ENCODE assay signal across 16 cellular contexts in the genomic region with DNA sequence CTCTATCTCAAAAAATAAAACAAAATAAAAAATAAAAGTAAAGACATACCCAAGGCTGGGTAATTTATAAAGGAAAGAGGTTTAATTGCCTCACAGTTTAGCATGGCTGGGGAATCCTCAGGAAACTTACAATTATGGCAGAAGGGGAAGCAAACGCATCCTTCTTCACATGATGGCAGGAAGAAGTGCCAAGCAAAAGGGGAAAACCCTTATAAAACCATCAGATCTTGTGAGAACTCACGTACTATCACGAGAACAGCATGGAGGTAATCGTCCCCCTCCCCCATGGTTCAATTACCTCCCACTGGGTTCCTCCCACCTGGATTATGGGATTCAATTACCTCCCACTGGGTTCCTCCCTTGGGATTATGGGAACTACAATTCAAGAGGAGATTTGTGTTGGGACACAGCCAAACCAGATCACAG. TPM values are rescaled to one million over a fixed set of nuclear protein-coding genes. Genes with fewer than 3 reads are reported as not detected.
A peak's percentile ranks its signal among the peaks of the same experiment; 100 is the strongest.
DNase-seq lines count a peak whose midpoint lies in the region; ATAC-seq, FAIRE-seq and TF ChIP-seq lines count a peak whose summit lies in the region.
"Had no signal": no experiment of that assay in that cellular context is flagged by ENCODE, and none has a peak within 500 bp of the region (broad histone marks: within the 10 kb centered on the region; RNA-seq: fewer than 3 reads in every experiment).

No MANE protein-coding gene starts in this region.

- H3K9ac ChIP-seq in OCI-LY3 (ENCODE audit: low read length) (peak overlapping the region; percentile 93), GM12878 (ENCODE audit: control insufficient read depth, insufficient read depth, low read length) (peak overlapping the region; percentile 92), neuronal stem cell (ENCODE audit: low read depth, low read length, poor library complexity) (no peak overlapping the region)

- ATAC-seq in GM12878: no peak

- H4K20me1 ChIP-seq in OCI-LY3 (ENCODE audit: insufficient read depth, low read length): no peaks in the 10 kb centered on the region
- no peaks in the 10 kb centered on the region for H4K20me1 ChIP-seq in GM12878 (ENCODE audit: control insufficient read depth, insufficient read depth)

- DNase-seq in activated naive CD4-positive, alpha-beta T cell treated with anti-CD3 and anti-CD28 coated beads, Interleukin-2, amount 10 ng/mL, durations not matched to agents 7 days and 5 days: no peak
- DNase-seq in activated naive CD4-positive, alpha-beta T cell (lab: John Stamatoyannopoulos, UW): no peak
- no peak for DNase-seq in GM12878 (ENCODE audit: low read depth, low spot score)
- DNase-seq in transverse colon: no peak
- no peak for DNase-seq in neuronal stem cell (ENCODE audit: low spot score)
- DNase-seq in coronary artery (ENCODE audit: low spot score): no peak
- DNase-seq in anterior cingulate cortex (lab: John Stamatoyannopoulos, UW): no peak
- DNase-seq: amniotic stem cell, dermis blood vessel endothelial cell, DMS53, HCEC 1CT, mammary epithelial cell, OCI-M1, ovary had no signal

- no peaks in the 10 kb centered on the region for H3K79me1 ChIP-seq in neuronal stem cell (ENCODE audit: low read depth, low read length)

- no peak for TF ChIP-seq EP300 in GM12878 (IDR thresholded peaks at IDR 0.05; ENCODE audit: borderline replicate concordance in 1 of 2, control insufficient read depth in 1 of 2, low read depth in 2 of 2, low read length in 2 of 2)
- TF ChIP-seq EP300 in transverse colon (IDR thresholded peaks at IDR 0.05; ENCODE audit: low read depth): no peak

- H4K8ac ChIP-seq in neuronal stem cell (ENCODE audit: low read depth, low read length): no peak overlapping the region

- no peak for FAIRE-seq in GM12878 (lab: Jason Lieb, UNC)

- no peak for TF ChIP-seq RAD21 in GM12878 (IDR thresholded peaks at IDR 0.05; ENCODE audit: insufficient read depth, low read depth, low read length)

- CTCF ChIA-PET in activated naive CD4-positive, alpha-beta T cell treated with anti-CD3 and anti-CD28 coated beads, Interleukin-2, amount 10 ng/mL, durations not matched to agents 7 days and 5 days (lab: Charles Lee): interaction anchor here (2.0 to 2.5 kb wide), 2 partner anchors 10 to 21 kb away, joined by 11 to 16 read pairs; no protein-coding TSS in a partner anchor
- CTCF ChIA-PET in GM12878 (lab: Yijun Ruan, JAX): interaction anchor here (2.4 to 8.1 kb wide), 5 partner anchors 9 to 57 kb away, joined by 17 to 111 read pairs (median 59); a partner anchor contains a TSS

- POLR2A ChIA-PET in GM12878 (lab: Charles Lee): interaction anchor here (1.3 to 11.6 kb wide), 5 partner anchors 9 to 71 kb away, joined by 4 to 246 read pairs (median 34); a partner anchor contains a TSS

- TF ChIP-seq CTCF in OCI-LY3 (IDR thresholded peaks at IDR 0.05; ENCODE audit: low read depth, low read length): no peak
- no peak for TF ChIP-seq CTCF in GM12878 (IDR thresholded peaks at IDR 0.05 in 2 of 3, conservative IDR thresholded peaks at IDR 0.05 in 1 of 3; ENCODE audit: control insufficient read depth in 2 of 3, extremely low read depth in 1 of 3, insufficient read depth in 1 of 3, low read depth in 3 of 3, low read length in 3 of 3)
- TF ChIP-seq CTCF in transverse colon (IDR thresholded peaks at IDR 0.05): no peak
- TF ChIP-seq CTCF in coronary artery (IDR thresholded peaks at IDR 0.05): no peak

- in situ Hi-C loops in GM12878 (cut with MboI) (loop anchor here (25.0 kb wide), 1 partner anchor 1833 kb away; a partner anchor contains a TSS), transverse colon (cut with MboI; ENCODE audit: low pct_ligation_motif_present in 1 of 4, low pct_unique_long_range_greater_than_20kb in 1 of 4, low sequenced_read_pairs in 3 of 4) (loop anchor here in 1 of 4 donors (25.0 kb wide), 1 partner anchor 433 kb away; a partner anchor contains a TSS)

- H3K4ac ChIP-seq in neuronal stem cell (ENCODE audit: low read length): no peak overlapping the region

- peak overlapping the region; percentile 90 for H3K4me2 ChIP-seq in OCI-LY3 (ENCODE audit: low read length)
- H3K4me2 ChIP-seq in GM12878 (ENCODE audit: control insufficient read depth, insufficient read depth): peak overlapping the region; percentile 93
- no peak overlapping the region for H3K4me2 ChIP-seq in neuronal stem cell (ENCODE audit: insufficient read depth, low read length, poor library complexity, severe bottlenecking)

- TF ChIP-seq POLR2A in GM12878 (IDR thresholded peaks at IDR 0.05; ENCODE audit: low read depth, low read length): peak; percentile 67
- no peak for TF ChIP-seq POLR2A in transverse colon (IDR thresholded peaks at IDR 0.05)

- H3K14ac ChIP-seq in neuronal stem cell (ENCODE audit: low read length): no peak overlapping the region

- H3K4me1 Mint-ChIP-seq in activated naive CD4-positive, alpha-beta T cell treated with anti-CD3 and anti-CD28 coated beads, Interleukin-2, amount 10 ng/mL, durations not matched to agents 7 days and 5 days: peaks cover 95% of the 10 kb centered on the region

- H2AFZ ChIP-seq in OCI-LY3 (ENCODE audit: low read depth, low read length) (no peak overlapping the region), GM12878 (ENCODE audit: control insufficient read depth, low read depth, low read length) (peak overlapping the region; percentile 54; the same call in 1 of the 2 replicates), neuronal stem cell (ENCODE audit: low read length) (no peak overlapping the region)

- H3K9me3 Mint-ChIP-seq in activated naive CD4-positive, alpha-beta T cell treated with anti-CD3 and anti-CD28 coated beads, Interleukin-2, amount 10 ng/mL, durations not matched to agents 7 days and 5 days: peaks cover 7% of the 10 kb centered on the region

- no peaks in the 10 kb centered on the region for H3K27me3 Mint-ChIP-seq in activated naive CD4-positive, alpha-beta T cell treated with anti-CD3 and anti-CD28 coated beads, Interleukin-2, amount 10 ng/mL, durations not matched to agents 7 days and 5 days

- H2BK15ac ChIP-seq in neuronal stem cell (ENCODE audit: low read length): no peak overlapping the region

- no peak overlapping the region for H4K91ac ChIP-seq in neuronal stem cell (ENCODE audit: low read depth, low read length, poor library complexity)

- H2BK5ac ChIP-seq in neuronal stem cell (ENCODE audit: low read length): no peak overlapping the region

- peaks cover 81% of the 10 kb centered on the region for H3K4me1 ChIP-seq in OCI-LY3 (ENCODE audit: low read length)
- peaks cover 76% of the 10 kb centered on the region for H3K4me1 ChIP-seq in GM12878 (ENCODE audit: control insufficient read depth, insufficient read depth, low read length)
- peaks cover 0 to 3% (median 0%) of the 10 kb centered on the region in 4 donors for H3K4me1 ChIP-seq in transverse colon
- no peaks in the 10 kb centered on the region for H3K4me1 ChIP-seq in neuronal stem cell (ENCODE audit: control insufficient read depth in 2 of 2, insufficient read depth in 1 of 2, low read depth in 1 of 2, low read length in 2 of 2)

- H3K27ac ChIP-seq in OCI-LY3 (ENCODE audit: low read length) (peak overlapping the region; percentile 97), GM12878 (ENCODE audit: control insufficient read depth, insufficient read depth) (peak overlapping the region; percentile 99), transverse colon (peak overlapping the region in 3 of 4 donors; percentile 2 to 78 (median 26)), neuronal stem cell (replicated peaks; ENCODE audit: low read length) (no peak overlapping the region), coronary artery (no peak overlapping the region)
- H3K27ac ChIP-seq: ovary had no signal

- peak overlapping the region; percentile 77 for H3K4me3 Mint-ChIP-seq in activated naive CD4-positive, alpha-beta T cell treated with anti-CD3 and anti-CD28 coated beads, Interleukin-2, amount 10 ng/mL, durations not matched to agents 7 days and 5 days

- H3K79me2 ChIP-seq in OCI-LY3 (ENCODE audit: low read length) (peaks cover 41% of the 10 kb centered on the region), GM12878 (ENCODE audit: control insufficient read depth, insufficient read depth, low read length) (peaks cover 26% of the 10 kb centered on the region)

- H3K18ac ChIP-seq in neuronal stem cell (ENCODE audit: low read length): no peak overlapping the region

- no peak overlapping the region for H2BK12ac ChIP-seq in neuronal stem cell (ENCODE audit: low read length)

- H3K23ac ChIP-seq in neuronal stem cell (ENCODE audit: low read depth, low read length, poor library complexity): no peak overlapping the region

- peaks cover 66% of the 10 kb centered on the region for H3K36me3 ChIP-seq in OCI-LY3 (replicated peaks; ENCODE audit: low read depth, low read length)
- H3K36me3 ChIP-seq in GM12878 (ENCODE audit: control insufficient read depth in 2 of 2, insufficient read depth in 2 of 2, low read length in 1 of 2): peaks cover 5 to 10% of the 10 kb centered on the region in 2 experiments
- no peaks in the 10 kb centered on the region for H3K36me3 ChIP-seq in transverse colon
- no peaks in the 10 kb centered on the region for H3K36me3 ChIP-seq in neuronal stem cell (replicated peaks in 1 of 2; ENCODE audit: control insufficient read depth in 2 of 2, insufficient read depth in 2 of 2, low read length in 2 of 2)
- H3K36me3 ChIP-seq: ovary had no signal

- no peak overlapping the region for H2BK120ac ChIP-seq in neuronal stem cell (ENCODE audit: low read depth, low read length)

- H3K27ac Mint-ChIP-seq in activated naive CD4-positive, alpha-beta T cell treated with anti-CD3 and anti-CD28 coated beads, Interleukin-2, amount 10 ng/mL, durations not matched to agents 7 days and 5 days: peak overlapping the region; percentile 96

- SMC1A ChIA-PET in GM12878 (lab: Charles Lee; ENCODE audit: uncharacterized antibody, unreplicated experiment): interaction anchor here (1.8 to 6.7 kb wide), 6 partner anchors 10 to 59 kb away, joined by 5 to 109 read pairs (median 68); a partner anchor contains a TSS

- peaks cover 67% of the 10 kb centered on the region for H3K36me3 Mint-ChIP-seq in activated naive CD4-positive, alpha-beta T cell treated with anti-CD3 and anti-CD28 coated beads, Interleukin-2, amount 10 ng/mL, durations not matched to agents 7 days and 5 days

- intact Hi-C loops in GM12878 (cut with micrococcal nuclease; ENCODE audit: unreplicated experiment) (no loop called here), transverse colon (cut with DNase I; ENCODE audit: low total_unique reads) (no loop called here)

- RAD21 ChIA-PET in GM12878 (lab: Charles Lee; ENCODE audit: unreplicated experiment): interaction anchor here (1.5 to 11.8 kb wide), 6 partner anchors 9 to 58 kb away, joined by 8 to 196 read pairs (median 31); a partner anchor contains a TSS

- 0% methylated on average over 4 of the region's 4 CpGs for WGBS in GM12878 (ENCODE audit: insufficient coverage, insufficient replicate concordance, low lambda C conversion rate, missing lambda C conversion rate)
- WGBS in transverse colon (ENCODE audit: low coverage in 1 of 2), 2 donors: 58 to 69% methylated on average over 4 of the region's 4 CpGs
- WGBS in neuronal stem cell (ENCODE audit: extremely low coverage in 2 of 2, insufficient read length in 2 of 2, insufficient replicate concordance in 1 of 2), 2 donors: no CpG with 5 or more reads among the region's 4 CpGs

- H3K4me3 ChIP-seq in OCI-LY3 (ENCODE audit: low read length) (peak overlapping the region; percentile 70), GM12878 (peak overlapping the region; percentile 80), transverse colon (no peak overlapping the region), neuronal stem cell (ENCODE audit: low read length in 2 of 2) (no peak overlapping the region), coronary artery (no peak overlapping the region)
- H3K4me3 ChIP-seq: ovary had no signal

- BruUV-seq in GM12878 (replicated peaks; lab: Mats Ljungman, UMichigan): no TSS peak

- H3K9me3 ChIP-seq in OCI-LY3 (ENCODE audit: insufficient read depth, low read length) (peaks cover 10% of the 10 kb centered on the region; the same call in 1 of the 2 replicates), GM12878 (replicated peaks; ENCODE audit: control insufficient read depth, insufficient read depth, low read length) (peaks cover 4% of the 10 kb centered on the region; the same call in 2 of the 3 replicates), transverse colon (no peaks in the 10 kb centered on the region), neuronal stem cell (replicated peaks in 1 of 2; ENCODE audit: control insufficient read depth in 2 of 2, insufficient read depth in 1 of 2, low read depth in 1 of 2, low read length in 2 of 2) (peaks cover 0 to 3% of the 10 kb centered on the region in 2 donors)
- H3K9me3 ChIP-seq: ovary had no signal

- no peak overlapping the region for H2AK5ac ChIP-seq in neuronal stem cell (ENCODE audit: low read depth, low read length)

- no peaks in the 10 kb centered on the region for H3K27me3 ChIP-seq in OCI-LY3 (ENCODE audit: low read depth, low read length)
- H3K27me3 ChIP-seq in GM12878 (replicated peaks in 1 of 2; ENCODE audit: control insufficient read depth in 2 of 2, insufficient read depth in 2 of 2, low read length in 1 of 2): no peaks in the 10 kb centered on the region
- no peaks in the 10 kb centered on the region for H3K27me3 ChIP-seq in transverse colon
- peaks cover 0 to 35% (median 0%) of the 10 kb centered on the region in 3 experiments for H3K27me3 ChIP-seq in neuronal stem cell (ENCODE audit: control insufficient read depth in 3 of 3, insufficient read depth in 3 of 3, low read depth in 1 of 3, low read length in 3 of 3)
- H3K27me3 ChIP-seq: ovary had no signal

RNA-seq across cellular contexts. Expression of a gene that starts 8.3 kb away (rescaled TPM):
- 12.3 and 12.5 TPM in 2 replicates for total RNA-seq in GM12878 (2013; cell fraction: nucleolus; rRNA removed)
- total RNA-seq in GM12878 (2014; rRNA removed) (3.6 and 4.5 TPM in 2 replicates), GM12878 (2014; rRNA removed; fragmentation: Illumina TruSeq; extraction: Trizol) (2.5 and 2.8 TPM in 2 replicates), GM12878 (2021) (4.5 TPM in 2 replicates), transverse colon (under 1 TPM in 2 of 4 donors, not detected in 2; 0.16 to 0.41 TPM)
- 2.6 TPM for polyA plus RNA-seq in GM12878 (2011; ENCODE audit: low read depth)
- polyA plus RNA-seq in GM12878 (2011; rRNA removed) (3.6 and 4.3 TPM in 2 replicates), GM12878 (2014; fragmentation: Illumina TruSeq; extraction: Trizol) (1.6 and 2.3 TPM in 2 replicates), GM12878 (2014; fragmentation: Nextera tagmentation; extraction: Ambion mirVana) (under 1 TPM; 0.03 to 0.46 TPM), GM12878 (2014; rRNA removed) (4.0 and 4.3 TPM in 2 replicates), GM12878 (2016; fragmentation: Nextera tagmentation; extraction: Ambion mirVana) (1 to 10 TPM in 1 of 2 experiments, under 1 TPM in 1; 0.74 to 1.2 TPM)
- polyA plus RNA-seq in GM12878 (2011; cell fraction: cytosol; rRNA removed): 4.7 and 5.3 TPM in 2 replicates
- 10.9 and 11.1 TPM in 2 replicates for polyA plus RNA-seq in GM12878 (2011; cell fraction: nucleus; rRNA removed)
- polyA plus RNA-seq in GM12878 (2012): 5.5 and 6.9 TPM in 2 replicates
- 6.1 and 11.3 TPM in 2 replicates for polyA minus RNA-seq in GM12878 (2011; rRNA and poly(A)+ RNA removed)
- 2.7 and 3.5 TPM in 2 replicates for polyA minus RNA-seq in GM12878 (2011; cell fraction: cytosol; rRNA and poly(A)+ RNA removed)
- 3.1 and 4.2 TPM in 2 replicates for polyA minus RNA-seq in GM12878 (2011; cell fraction: nucleus; rRNA and poly(A)+ RNA removed)
- 0.22 TPM for polyA plus RNA-seq in neuronal stem cell (2013, experiment 1 of 2)
- 0.28 TPM for polyA plus RNA-seq in neuronal stem cell (2013, experiment 2 of 2)
- total RNA-seq: dermis blood vessel endothelial cell, mammary epithelial cell, urinary bladder had no signal
- polyA plus RNA-seq: mammary epithelial cell, urinary bladder had no signal

RNA-seq across cellular contexts. Expression of a gene that starts 23.5 kb away (rescaled TPM):
- 143 and 150 TPM in 2 replicates for total RNA-seq in GM12878 (2013; cell fraction: nucleolus; rRNA removed)
- total RNA-seq in GM12878 (2014; rRNA removed): 251 and 282 TPM in 2 replicates
- 135 and 149 TPM in 2 replicates for total RNA-seq in GM12878 (2014; rRNA removed; fragmentation: Illumina TruSeq; extraction: Trizol)
- 382 and 386 TPM in 2 replicates for total RNA-seq in GM12878 (2021)
- 314 TPM for polyA plus RNA-seq in GM12878 (2011; ENCODE audit: low read depth)
- polyA plus RNA-seq in GM12878 (2011; rRNA removed): 84.4 and 296 TPM in 2 replicates
- 317 and 416 TPM in 2 replicates for polyA plus RNA-seq in GM12878 (2011; cell fraction: cytosol; rRNA removed)
- polyA plus RNA-seq in GM12878 (2011; cell fraction: nucleus; rRNA removed): 561 and 566 TPM in 2 replicates
- polyA plus RNA-seq in GM12878 (2012): 512 and 607 TPM in 2 replicates
- 166 and 339 TPM in 2 replicates for polyA plus RNA-seq in GM12878 (2014; fragmentation: Illumina TruSeq; extraction: Trizol)
- polyA plus RNA-seq in GM12878 (2014; fragmentation: Nextera tagmentation; extraction: Ambion mirVana): 100 to 1,000 TPM; 102 to 108 TPM
- 313 and 369 TPM in 2 replicates for polyA plus RNA-seq in GM12878 (2014; rRNA removed)
- polyA plus RNA-seq in GM12878 (2016; fragmentation: Nextera tagmentation; extraction: Ambion mirVana): 100 to 1,000 TPM; 320 to 330 TPM
- polyA minus RNA-seq in GM12878 (2011; rRNA and poly(A)+ RNA removed): 200 and 233 TPM in 2 replicates
- 155 and 158 TPM in 2 replicates for polyA minus RNA-seq in GM12878 (2011; cell fraction: cytosol; rRNA and poly(A)+ RNA removed)
- polyA minus RNA-seq in GM12878 (2011; cell fraction: nucleus; rRNA and poly(A)+ RNA removed): 185 and 303 TPM in 2 replicates
- 10 to 100 TPM in 3 of 4 donors, 1 to 10 TPM in 1; 5.2 to 36.3 (median 24.0) TPM for total RNA-seq in transverse colon
- polyA plus RNA-seq in neuronal stem cell (2013, experiment 1 of 2): 1.2 TPM
- 1.1 TPM for polyA plus RNA-seq in neuronal stem cell (2013, experiment 2 of 2)

RNA-seq across cellular contexts. Expression of a gene that starts 32.5 kb away (rescaled TPM):
- 23.7 and 26.2 TPM in 2 replicates for total RNA-seq in GM12878 (2013; cell fraction: nucleolus; rRNA removed)
- total RNA-seq in GM12878 (2014; rRNA removed) (1.1 and 1.3 TPM in 2 replicates), GM12878 (2014; rRNA removed; fragmentation: Illumina TruSeq; extraction: Trizol) (1.6 and 1.7 TPM in 2 replicates), GM12878 (2021) (2.1 and 2.4 TPM in 2 replicates), transverse colon (10 to 100 TPM in 1 of 4 donors, 1 to 10 TPM in 3; 1.4 to 68.8 (median 7.5) TPM)
- polyA plus RNA-seq in GM12878 (2011; ENCODE audit: low read depth): 2.3 TPM
- polyA plus RNA-seq in GM12878 (2011; rRNA removed) (3.9 and 4.1 TPM in 2 replicates), GM12878 (2014; fragmentation: Illumina TruSeq; extraction: Trizol) (1.1 and 1.5 TPM in 2 replicates), GM12878 (2014; fragmentation: Nextera tagmentation; extraction: Ambion mirVana) (under 1 TPM; 0.16 to 0.18 TPM), GM12878 (2014; rRNA removed) (2.5 and 2.7 TPM in 2 replicates), GM12878 (2016; fragmentation: Nextera tagmentation; extraction: Ambion mirVana) (1 to 10 TPM in 1 of 2 experiments, under 1 TPM in 1; 0.99 to 1.1 TPM)
- polyA plus RNA-seq in GM12878 (2011; cell fraction: cytosol; rRNA removed): 4.7 and 5.2 TPM in 2 replicates
- polyA plus RNA-seq in GM12878 (2011; cell fraction: nucleus; rRNA removed): 23.6 and 35.1 TPM in 2 replicates
- polyA plus RNA-seq in GM12878 (2012): 3.4 and 3.7 TPM in 2 replicates
- 5.9 and 8.9 TPM in 2 replicates for polyA minus RNA-seq in GM12878 (2011; rRNA and poly(A)+ RNA removed)
- 2.8 and 4.1 TPM in 2 replicates for polyA minus RNA-seq in GM12878 (2011; cell fraction: cytosol; rRNA and poly(A)+ RNA removed)
- polyA minus RNA-seq in GM12878 (2011; cell fraction: nucleus; rRNA and poly(A)+ RNA removed): 14.0 and 16.0 TPM in 2 replicates
- polyA plus RNA-seq in neuronal stem cell (2013, experiment 1 of 2): 17.0 TPM
- polyA plus RNA-seq in neuronal stem cell (2013, experiment 2 of 2): 18.2 TPM

Comparison
In these comparisons a context has a peak if more than half of its experiments do, and no peak if none do; other contexts are left out.
1. H3K27ac ChIP-seq: peak in OCI-LY3 (single experiment), GM12878 (single experiment) and transverse colon (3 of 4); none in neuronal stem cell (single experiment) and coronary artery (0 of 2).
2. H3K4me3 ChIP-seq: peak in OCI-LY3 (single experiment) and GM12878 (single experiment); none in transverse colon (0 of 4), neuronal stem cell (0 of 2) and coronary artery (single experiment).